8 cellular contexts compared by ENCODE assay signal in genomic region chr1:7646981-7647901, GRCh38.
DNase-seq lines count a peak whose midpoint lies in the region; ATAC-seq, FAIRE-seq and TF ChIP-seq lines count a peak whose summit lies in the region.

No MANE protein-coding gene starts in this region.

- H2AFZ ChIP-seq in endothelial cell of umbilical vein (ENCODE audit: low read depth, low read length): no peak overlapping the region

- FAIRE-seq in endothelial cell of umbilical vein (lab: Jason Lieb, UNC): peak; percentile 54

- no peak overlapping the region for H3K4me3 Mint-ChIP-seq in naive B cell
- no peak overlapping the region for H3K4me3 Mint-ChIP-seq in stimulated activated naive B cell treated with anti-CD40 and anti-IgM and Interleukin-4, amounts not matched to agents 10 μg/mL and 1 μg/mL and 100 μg/mL, for 72 hours

- intact Hi-C loops in A673 (cut with micrococcal nuclease; ENCODE audit: unreplicated experiment): loop anchor here (2.0 to 10.0 kb wide), 6 partner anchors 192 to 920 kb away; no protein-coding TSS in a partner anchor
- intact Hi-C loops in endothelial cell of umbilical vein (cut with micrococcal nuclease): loop anchor here (1.0 to 5.0 kb wide), 12 partner anchors 66 to 927 kb away; no protein-coding TSS in a partner anchor

- H3K4me3 ChIP-seq in A673 (ENCODE audit: low read depth, low read length, poor library complexity, severe bottlenecking) (no peak overlapping the region), GM12875 (ENCODE audit: low read depth, low read length) (no peak overlapping the region), endothelial cell of umbilical vein (replicated peaks in 1 of 3; ENCODE audit: insufficient read depth in 1 of 3, low read depth in 1 of 3, low read length in 3 of 3) (no peak overlapping the region)

- H4K20me1 ChIP-seq in endothelial cell of umbilical vein (replicated peaks; ENCODE audit: control insufficient read depth, extremely low read depth, insufficient read depth, low read length): no peaks in the 10 kb centered on the region

- peak; percentile 98 for TF ChIP-seq CTCF in A673 (conservative IDR thresholded peaks at IDR 0.05; ENCODE audit: low read depth, low read length)
- TF ChIP-seq CTCF in GM12875 (IDR thresholded peaks at IDR 0.05; ENCODE audit: borderline replicate concordance, insufficient read depth, low read depth, low read length): peak; percentile 88
- TF ChIP-seq CTCF in endothelial cell of umbilical vein (IDR thresholded peaks at IDR 0.05; ENCODE audit: extremely low read depth in 1 of 2, insufficient read depth in 1 of 2, low read depth in 1 of 2, low read length in 2 of 2): peak; percentile 90 to 91

- H3K4me1 ChIP-seq in A673 (ENCODE audit: insufficient read depth, low read length, poor library complexity, severe bottlenecking) (peaks cover 8% of the 10 kb centered on the region), endothelial cell of umbilical vein (ENCODE audit: control insufficient read depth, extremely low read depth, insufficient read depth, low read length) (peaks cover 3% of the 10 kb centered on the region)

- no peaks in the 10 kb centered on the region for H3K9me1 ChIP-seq in endothelial cell of umbilical vein (replicated peaks; ENCODE audit: control insufficient read depth, extremely low read depth, insufficient read depth, low read length)

- dilution Hi-C loops in endothelial cell of umbilical vein (cut with MboI; ENCODE audit: extremely low pct_ligation_motif_present, low sequenced_read_pairs): no loop called here

- no peaks in the 10 kb centered on the region for H3K9me3 ChIP-seq in A673 (ENCODE audit: low read depth, low read length, poor library complexity, severe bottlenecking)
- H3K9me3 ChIP-seq in endothelial cell of umbilical vein (replicated peaks; ENCODE audit: control insufficient read depth, insufficient read depth, low read length): no peaks in the 10 kb centered on the region

- H3K27ac ChIP-seq in A673 (ENCODE audit: low read depth, low read length, poor library complexity, severe bottlenecking) (no peak overlapping the region), endothelial cell of umbilical vein (ENCODE audit: insufficient read depth, low read depth, low read length) (no peak overlapping the region)

- H3K9ac ChIP-seq in endothelial cell of umbilical vein (replicated peaks; ENCODE audit: extremely low read depth, insufficient read depth, low read length): no peak overlapping the region

- peaks cover 0 to 7% (median 5%) of the 10 kb centered on the region in 3 donors for H3K4me1 Mint-ChIP-seq in naive B cell
- no peaks in the 10 kb centered on the region for H3K4me1 Mint-ChIP-seq in stimulated activated naive B cell treated with anti-CD40 and anti-IgM and Interleukin-4, amounts not matched to agents 10 μg/mL and 1 μg/mL and 100 μg/mL, for 72 hours

- no peaks in the 10 kb centered on the region for H3K9me3 Mint-ChIP-seq in naive B cell
- H3K9me3 Mint-ChIP-seq in stimulated activated naive B cell treated with anti-CD40 and anti-IgM and Interleukin-4, amounts not matched to agents 10 μg/mL and 1 μg/mL and 100 μg/mL, for 72 hours: no peaks in the 10 kb centered on the region

- H3K36me3 ChIP-seq in A673 (ENCODE audit: insufficient read depth, low read length, poor library complexity, severe bottlenecking): no peaks in the 10 kb centered on the region
- H3K36me3 ChIP-seq in endothelial cell of umbilical vein (ENCODE audit: control insufficient read depth in 2 of 2, extremely low read depth in 1 of 2, insufficient read depth in 2 of 2, low read length in 2 of 2): no peaks in the 10 kb centered on the region

- DNase-seq in A673 (ENCODE audit: low spot score) (peak; percentile 68), NCI-H526 treated with DMSO at 0.1 percent for 48 hours (lab: John Stamatoyannopoulos, UW) (peak; percentile 5), endothelial cell of umbilical vein (ENCODE audit: low read depth, low spot score) (peak; percentile 36), naive B cell (peak; percentile 17)
- DNase-seq in activated CD8-positive, alpha-beta memory T cell treated with anti-CD3 and anti-CD28 coated beads, Interleukin-2, amount 50 U/mL, for 1 hour (ENCODE audit: extremely low read depth): peak; percentile 8
- DNase-seq in stimulated activated naive B cell treated with anti-CD40 and anti-IgM and Interleukin-4, amounts not matched to agents 10 μg/mL and 1 μg/mL and 100 μg/mL, for 72 hours: peak; percentile 19

- BruUV-seq in A673 (replicated peaks; lab: Mats Ljungman, UMichigan) (no TSS peak), endothelial cell of umbilical vein (replicated peaks; lab: Mats Ljungman, UMichigan) (no TSS peak)

- H3K27ac Mint-ChIP-seq in naive B cell: no peak overlapping the region
- no peak overlapping the region for H3K27ac Mint-ChIP-seq in stimulated activated naive B cell treated with anti-CD40 and anti-IgM and Interleukin-4, amounts not matched to agents 10 μg/mL and 1 μg/mL and 100 μg/mL, for 72 hours

- H3K36me3 Mint-ChIP-seq in naive B cell: no peaks in the 10 kb centered on the region
- peaks cover 0 to 4% of the 10 kb centered on the region in 2 donors for H3K36me3 Mint-ChIP-seq in stimulated activated naive B cell treated with anti-CD40 and anti-IgM and Interleukin-4, amounts not matched to agents 10 μg/mL and 1 μg/mL and 100 μg/mL, for 72 hours

- CTCF ChIA-PET in A673 (lab: Charles Lee): interaction anchor here (0.7 to 1.6 kb wide), 5 partner anchors 14 to 606 kb away, joined by 3 to 14 read pairs (median 4); no protein-coding TSS in a partner anchor
- CTCF ChIA-PET in endothelial cell of umbilical vein (lab: Charles Lee): interaction anchor here (0.6 to 3.7 kb wide), 25 partner anchors 9 to 927 kb away, joined by 3 to 112 read pairs (median 4); partner anchors contain the start of gene CAMTA1

- no peak overlapping the region for H3K4me2 ChIP-seq in endothelial cell of umbilical vein (ENCODE audit: insufficient read depth, low read length)

- TF ChIP-seq POLR2A in endothelial cell of umbilical vein (IDR thresholded peaks at IDR 0.05; ENCODE audit: low read depth, low read length): no peak

- no peaks in the 10 kb centered on the region for H3K79me2 ChIP-seq in endothelial cell of umbilical vein (ENCODE audit: control insufficient read depth, insufficient read depth, low read length)

- no peak for ATAC-seq in naive B cell (ENCODE audit: low read depth in 2 of 2)
- ATAC-seq in stimulated activated naive B cell treated with anti-CD40 and anti-IgM and Interleukin-4, amounts not matched to agents 10 μg/mL and 1 μg/mL and 100 μg/mL, for 72 hours (replicated peaks): peak; percentile 69 to 79
- ATAC-seq in GM18517 (IDR thresholded peaks at IDR 0.05; ENCODE audit: unreplicated experiment): no peak

- peaks cover 7 to 29% (median 16%) of the 10 kb centered on the region in 3 donors for H3K27me3 Mint-ChIP-seq in naive B cell
- H3K27me3 Mint-ChIP-seq in stimulated activated naive B cell treated with anti-CD40 and anti-IgM and Interleukin-4, amounts not matched to agents 10 μg/mL and 1 μg/mL and 100 μg/mL, for 72 hours: peaks cover 26% of the 10 kb centered on the region in 2 donors

- POLR2A ChIA-PET in A673 (lab: Charles Lee; ENCODE audit: low non-redundant PET): no interaction called here
- POLR2A ChIA-PET in endothelial cell of umbilical vein (lab: Charles Lee): no interaction called here

- H3K27me3 ChIP-seq in A673 (replicated peaks; ENCODE audit: insufficient read depth, low read depth, low read length, poor library complexity) (no peaks in the 10 kb centered on the region), endothelial cell of umbilical vein (ENCODE audit: control insufficient read depth in 2 of 2, insufficient read depth in 2 of 2, low read length in 2 of 2) (no peaks in the 10 kb centered on the region)

TF ChIP-seq in endothelial cell of umbilical vein, 7 proteins besides CTCF, POLR2A, EP300 and RAD21:
- TF ChIP-seq POLR2AphosphoS5 (IDR thresholded peaks at IDR 0.05; ENCODE audit: insufficient read depth, low read depth, low read length) (no peak), MYC (IDR thresholded peaks at IDR 0.05; ENCODE audit: low read depth, low read length) (no peak), JUN (IDR thresholded peaks at IDR 0.05; ENCODE audit: borderline replicate concordance, insufficient read depth, insufficient read length, low read depth) (no peak), GATA2 (IDR thresholded peaks at IDR 0.05; ENCODE audit: insufficient read depth, insufficient read length, low read depth, low read length) (peak; percentile 9)

Comparison
In these comparisons a context has a peak if more than half of its experiments do, and no peak if none do; other contexts are left out.
1. DNase-seq: peak in every context shown above with its lines; median percentile 68 in A673; 36 in endothelial cell of umbilical vein; 19 in stimulated activated naive B cell treated with anti-CD40 and anti-IgM and Interleukin-4, amounts not matched to agents 10 μg/mL and 1 μg/mL and 100 μg/mL, for 72 hours; 17 in naive B cell; 8 in activated CD8-positive, alpha-beta memory T cell treated with anti-CD3 and anti-CD28 coated beads, Interleukin-2, amount 50 U/mL, for 1 hour; 5 in NCI-H526 treated with DMSO at 0.1 percent for 48 hours.
2. ATAC-seq: peak in stimulated activated naive B cell treated with anti-CD40 and anti-IgM and Interleukin-4, amounts not matched to agents 10 μg/mL and 1 μg/mL and 100 μg/mL, for 72 hours (2 of 2); none in naive B cell (0 of 2) and GM18517 (single experiment).
3. Peak in every context shown above with its lines, with median percentiles within 50 percentile points of each other: CTCF ChIP-seq.